Comparison of ENCODE assay signal across 9 cellular contexts in genomic region chrX:41265615-41266014, GRCh38.
DNase-seq lines count a peak whose midpoint lies in the region; ATAC-seq and TF ChIP-seq lines count a peak whose summit lies in the region.
"Had no signal": no experiment of that assay in that cellular context is flagged by ENCODE, and none has a peak within 500 bp of the region (broad histone marks: within the 10 kb centered on the region; RNA-seq: fewer than 3 reads in every experiment).

No MANE protein-coding gene starts in this region.

- no peaks in the 10 kb centered on the region for H3K36me3 Mint-ChIP-seq in activated CD4-positive, alpha-beta memory T cell treated with anti-CD3 and anti-CD28 coated beads for 36 hours
- no peaks in the 10 kb centered on the region for H3K36me3 Mint-ChIP-seq in Calu3 (ENCODE audit: insufficient read depth, unreplicated experiment)

- CTCF ChIA-PET in activated CD4-positive, alpha-beta memory T cell treated with anti-CD3 and anti-CD28 coated beads for 36 hours (lab: Charles Lee), result interaction anchor here (0.7 to 1.3 kb wide), 3 partner anchors 10 to 85 kb away, joined by 3 read pairs; no protein-coding TSS in a partner anchor
- CTCF ChIA-PET in Calu3 (lab: Charles Lee), result no interaction called here

- DNase-seq in activated CD4-positive, alpha-beta memory T cell treated with anti-CD3 and anti-CD28 coated beads for 36 hours, result peak; percentile 82
- DNase-seq in fibroblast of peridontal ligament (ENCODE audit: extremely low read depth) (peak; percentile 40), Calu3 (no peak), NCI-H187 (lab: John Stamatoyannopoulos, UW) (no peak)
- peak; percentile 58 for DNase-seq in stimulated activated CD4-positive, alpha-beta T cell treated with anti-CD3 and anti-CD28 coated beads, Interleukin-4, amount 100 ng/mL, for 24 hours
- DNase-seq in NK-92 treated with Interleukin-12 subunit alpha and Interleukin-12 subunit beta, amount 100 ng/mL, for 24 hours (lab: John Stamatoyannopoulos, UW), result no peak
- DNase-seq: heart left ventricle had no signal

- intact Hi-C loops in activated CD4-positive, alpha-beta memory T cell treated with anti-CD3 and anti-CD28 coated beads for 36 hours (cut with micrococcal nuclease), result loop anchor here (1.0 kb wide), 1 partner anchor 118 kb away; no protein-coding TSS in a partner anchor
- intact Hi-C loops in Calu3 (cut with micrococcal nuclease; ENCODE audit: unreplicated experiment), result no loop called here

- no peak overlapping the region for H3K4me3 Mint-ChIP-seq in activated CD4-positive, alpha-beta memory T cell treated with anti-CD3 and anti-CD28 coated beads for 36 hours
- H3K4me3 Mint-ChIP-seq in Calu3 (ENCODE audit: low read depth, unreplicated experiment), result no peak overlapping the region

- H3K27ac Mint-ChIP-seq in activated CD4-positive, alpha-beta memory T cell treated with anti-CD3 and anti-CD28 coated beads for 36 hours, result peak overlapping the region; percentile 45
- H3K27ac Mint-ChIP-seq in Calu3 (ENCODE audit: unreplicated experiment), result no peak overlapping the region

- no peaks in the 10 kb centered on the region for H3K9me3 Mint-ChIP-seq in activated CD4-positive, alpha-beta memory T cell treated with anti-CD3 and anti-CD28 coated beads for 36 hours
- peaks cover 3% of the 10 kb centered on the region for H3K9me3 Mint-ChIP-seq in Calu3 (ENCODE audit: low read depth, unreplicated experiment)

- BruUV-seq in Calu3 (replicated peaks; lab: Mats Ljungman, UMichigan), result no TSS peak

- peaks cover 3% of the 10 kb centered on the region for H3K4me1 Mint-ChIP-seq in activated CD4-positive, alpha-beta memory T cell treated with anti-CD3 and anti-CD28 coated beads for 36 hours (ENCODE audit: low read depth)
- peaks cover 8% of the 10 kb centered on the region for H3K4me1 Mint-ChIP-seq in Calu3 (ENCODE audit: low read depth, unreplicated experiment)

- POLR2A ChIA-PET in activated CD4-positive, alpha-beta memory T cell treated with anti-CD3 and anti-CD28 coated beads for 36 hours (lab: Charles Lee), result interaction anchor here (0.7 kb wide), 1 partner anchor 70 kb away, joined by 6 read pairs; no protein-coding TSS in a partner anchor

- H3K27me3 Mint-ChIP-seq in activated CD4-positive, alpha-beta memory T cell treated with anti-CD3 and anti-CD28 coated beads for 36 hours, result no peaks in the 10 kb centered on the region
- H3K27me3 Mint-ChIP-seq in Calu3 (ENCODE audit: unreplicated experiment), result no peaks in the 10 kb centered on the region

- peak; percentile 68 for ATAC-seq in HG02885 (IDR thresholded peaks at IDR 0.05; ENCODE audit: poor library complexity, unreplicated experiment)
- no peak for ATAC-seq in GM19467 (IDR thresholded peaks at IDR 0.05; ENCODE audit: unreplicated experiment)

- no peak for TF ChIP-seq CTCF in Calu3 (IDR thresholded peaks at IDR 0.05; ENCODE audit: unreplicated experiment)

Comparison
In these comparisons a context has a peak if more than half of its experiments do, and no peak if none do; other contexts are left out.
1. DNase-seq: peak in activated CD4-positive, alpha-beta memory T cell treated with anti-CD3 and anti-CD28 coated beads for 36 hours (single experiment), fibroblast of peridontal ligament (single experiment) and stimulated activated CD4-positive, alpha-beta T cell treated with anti-CD3 and anti-CD28 coated beads, Interleukin-4, amount 100 ng/mL, for 24 hours (single experiment); none in NK-92 treated with Interleukin-12 subunit alpha and Interleukin-12 subunit beta, amount 100 ng/mL, for 24 hours (single experiment), Calu3 (single experiment) and NCI-H187 (0 of 2).